ENCODE assay signal across 16 cellular contexts in the genomic region with DNA sequence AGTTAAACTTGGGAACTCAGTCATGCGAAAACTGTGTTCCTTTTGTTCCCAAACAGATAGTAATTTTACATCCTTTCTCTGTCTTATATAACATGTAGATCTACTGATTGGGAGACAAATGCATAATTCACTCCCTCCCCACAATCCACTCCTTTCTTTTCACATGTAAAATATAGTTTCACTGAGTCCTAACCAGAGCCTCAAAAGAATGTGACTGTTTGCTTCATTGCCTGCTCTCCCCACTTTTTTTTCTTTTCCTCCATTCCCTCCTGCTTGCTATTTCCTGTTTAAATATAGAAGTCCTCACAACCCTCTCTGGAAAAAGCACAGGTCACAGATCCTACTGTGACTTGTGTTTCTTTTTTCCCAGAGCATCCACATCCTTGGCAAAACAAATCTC.
"Had no signal": no experiment of that assay in that cellular context is flagged by ENCODE, and none has a peak within 500 bp of the region (broad histone marks: within the 10 kb centered on the region; RNA-seq: fewer than 3 reads in every experiment).

No MANE protein-coding gene starts in this region.

- H3K4me2 ChIP-seq: SK-N-SH had no signal

- H3K9me3 ChIP-seq: pancreas, SK-N-SH, tibial nerve had no signal

- H3K9me2 ChIP-seq: SK-N-SH had no signal

- H3K4me1 ChIP-seq: pancreas, tibial nerve had no signal

- H3K27ac ChIP-seq: pancreas, tibial nerve, VCaP had no signal

- DNase-seq: activated CD4-positive, alpha-beta T cell treated with anti-CD3 and anti-CD28 coated beads for 4 hours; activated CD8-positive, alpha-beta memory T cell treated with anti-CD3 and anti-CD28 coated beads, Interleukin-2, amount 50 U/mL, for 48 hours; activated CD8-positive, alpha-beta T cell treated with anti-CD3 and anti-CD28 coated beads, Interleukin-2, amount 10 ng/mL, durations not matched to agents 7 days and 5 days; activated naive CD4-positive, alpha-beta T cell treated with Interleukin-2 at 50 U/mL for 16 hours; caudate nucleus; effector memory CD8-positive, alpha-beta T cell; hypothalamus; left colon; natural killer cell; pancreas; SK-N-SH; T-helper 1 cell had no signal

- H3K4me3 ChIP-seq: lung, pancreas, tibial nerve had no signal

- ATAC-seq: activated CD8-positive, alpha-beta T cell treated with anti-CD3 and anti-CD28 coated beads, Interleukin-2, amount 10 ng/mL, durations not matched to agents 7 days and 5 days; effector memory CD8-positive, alpha-beta T cell; left colon; natural killer cell; pancreas; stimulated activated effector memory CD8-positive, alpha-beta T cell treated with anti-CD3 and anti-CD28 coated beads, Interleukin-12 subunit alpha, Interleukin-12 subunit beta, amount 100 ng/mL, for 72 hours had no signal

- H3K9ac ChIP-seq: SK-N-SH had no signal

- H3K27me3 ChIP-seq: pancreas, tibial nerve had no signal

- H3K36me3 ChIP-seq: pancreas, tibial nerve had no signal
